Comparison of ENCODE assay signal across 29 cellular contexts in genomic region chr20:37954205-37954604, GRCh38. TPM values are rescaled to one million over a fixed set of nuclear protein-coding genes. Genes with fewer than 3 reads are reported as not detected.
"Had no signal": no experiment of that assay in that cellular context is flagged by ENCODE, and none has a peak within 500 bp of the region (broad histone marks: within the 10 kb centered on the region; RNA-seq: fewer than 3 reads in every experiment).

No MANE protein-coding gene starts in this region.

- H3K36me3 ChIP-seq: adrenal gland, esophagus squamous epithelium, gastroesophageal sphincter, heart right ventricle had no signal

- H3K4me1 ChIP-seq: adrenal gland, body of pancreas, esophagus squamous epithelium, gastroesophageal sphincter, heart right ventricle had no signal

- FAIRE-seq: colon had no signal

- H3K27ac ChIP-seq: adrenal gland, body of pancreas, esophagus squamous epithelium, gastroesophageal sphincter, heart right ventricle had no signal

- H3K9me3 ChIP-seq: adrenal gland, body of pancreas, esophagus squamous epithelium had no signal

- DNase-seq: activated CD4-positive, alpha-beta memory T cell treated with anti-CD3 and anti-CD28 coated beads, Interleukin-2, amount 10 ng/mL, durations not matched to agents 7 days and 5 days; activated CD4-positive, alpha-beta T cell treated with anti-CD3 and anti-CD28 coated beads for 1 hour; activated CD4-positive, alpha-beta T cell treated with anti-CD3 and anti-CD28 coated beads for 4 hours; activated CD4-positive, alpha-beta T cell treated with anti-CD3 and anti-CD28 coated beads, Interleukin-2, amount 10 ng/mL, durations not matched to agents 7 days and 5 days; activated CD4-positive, alpha-beta T cell treated with anti-CD3 and anti-CD28 coated beads, Interleukin-2, amount 50 U/mL, for 4 hours; activated effector memory CD4-positive, alpha-beta T cell treated with anti-CD3 and anti-CD28 coated beads, Interleukin-2, amount 50 U/mL, for 16 hours; activated naive CD4-positive, alpha-beta T cell treated with anti-CD3 and anti-CD28 coated beads for 36 hours; activated naive CD8-positive, alpha-beta T cell treated with anti-CD3 and anti-CD28 coated beads for 36 hours; activated naive CD8-positive, alpha-beta T cell treated with anti-CD3 and anti-CD28 coated beads, Interleukin-2, amount 50 U/mL, for 24 hours; activated T-cell treated with anti-CD3 and anti-CD28 coated beads, Interleukin-2, amount 50 U/mL, for 1 hour; activated T-cell treated with anti-CD3 and anti-CD28 coated beads, Interleukin-2, amount 50 U/mL, for 48 hours; amygdala; aorta; body of pancreas; caudate nucleus; cortex of kidney; dermis blood vessel endothelial cell; effector CD4-positive, alpha-beta T cell; effector memory CD8-positive, alpha-beta T cell; erythroblast; esophagus squamous epithelium; foreskin melanocyte; heart right ventricle; T-helper 1 cell; T-helper 17 cell; T1000 had no signal

- H3K27me3 ChIP-seq: adrenal gland, body of pancreas, gastroesophageal sphincter had no signal

- H3K4me3 ChIP-seq: adrenal gland, body of pancreas, esophagus squamous epithelium, gastroesophageal sphincter, heart right ventricle had no signal

RNA-seq across cellular contexts. Expression of gene VSTM2L, which starts 51.3 kb away (rescaled TPM):
- total RNA-seq: activated CD4-positive, alpha-beta T cell treated with anti-CD3 and anti-CD28 coated beads, Interleukin-2, amount 10 ng/mL, durations not matched to agents 7 days and 5 days; activated naive CD4-positive, alpha-beta T cell treated with anti-CD3 and anti-CD28 coated beads for 36 hours; activated naive CD8-positive, alpha-beta T cell treated with anti-CD3 and anti-CD28 coated beads for 36 hours; T-helper 17 cell had no signal
